Comparison of ENCODE assay signal across 8 cellular contexts in genomic region chr11:62601114-62601363, GRCh38. TPM values are rescaled to one million over a fixed set of nuclear protein-coding genes. Genes with fewer than 3 reads are reported as not detected.
DNase-seq lines count a peak whose midpoint lies in the region; TF ChIP-seq lines count a peak whose summit lies in the region.

No MANE protein-coding gene starts in this region.

- no peaks in the 10 kb centered on the region for H3K27me3 Mint-ChIP-seq in activated T-helper 2 cell treated with anti-CD3 and anti-CD28 coated beads, Interferon-gamma antibody, Interleukin-2, Interleukin-4, amounts not matched to agents 10 μg/mL and 5 μg/mL and 100 μg/mL, durations not matched to agents 14 hours and 24 hours and 36 hours (ENCODE audit: low read depth)

- H3K9me3 Mint-ChIP-seq in activated T-helper 2 cell treated with anti-CD3 and anti-CD28 coated beads, Interferon-gamma antibody, Interleukin-2, Interleukin-4, amounts not matched to agents 10 μg/mL and 5 μg/mL and 100 μg/mL, durations not matched to agents 14 hours and 24 hours and 36 hours, result no peaks in the 10 kb centered on the region

- peaks cover 77% of the 10 kb centered on the region for H3K36me3 Mint-ChIP-seq in activated T-helper 2 cell treated with anti-CD3 and anti-CD28 coated beads, Interferon-gamma antibody, Interleukin-2, Interleukin-4, amounts not matched to agents 10 μg/mL and 5 μg/mL and 100 μg/mL, durations not matched to agents 14 hours and 24 hours and 36 hours (ENCODE audit: low read depth)

- H3K27ac Mint-ChIP-seq in activated T-helper 2 cell treated with anti-CD3 and anti-CD28 coated beads, Interferon-gamma antibody, Interleukin-2, Interleukin-4, amounts not matched to agents 10 μg/mL and 5 μg/mL and 100 μg/mL, durations not matched to agents 14 hours and 24 hours and 36 hours, result peak overlapping the region; percentile 95

- peaks cover 41% of the 10 kb centered on the region for H3K4me1 Mint-ChIP-seq in activated T-helper 2 cell treated with anti-CD3 and anti-CD28 coated beads, Interferon-gamma antibody, Interleukin-2, Interleukin-4, amounts not matched to agents 10 μg/mL and 5 μg/mL and 100 μg/mL, durations not matched to agents 14 hours and 24 hours and 36 hours (ENCODE audit: low read depth)

- no peak for DNase-seq in activated T-helper 2 cell treated with anti-CD3 and anti-CD28 coated beads, Interferon-gamma antibody, Interleukin-2, Interleukin-4, amounts not matched to agents 10 μg/mL and 5 μg/mL and 100 μg/mL, durations not matched to agents 14 hours and 24 hours and 36 hours (ENCODE audit: low spot score)
- DNase-seq in cardiac muscle cell (ENCODE audit: low read depth in 1 of 2, low spot score in 1 of 2) (peak in 1 of 2 donors; percentile 41), prostate gland (ENCODE audit: low spot score) (no peak), NCI-H1694 treated with DMSO at 0.1 percent for 48 hours (lab: John Stamatoyannopoulos, UW) (no peak), H4 (ENCODE audit: low spot score) (no peak), cerebellar cortex (ENCODE audit: low spot score) (no peak)

- TF ChIP-seq CTCF in GM12875 (IDR thresholded peaks at IDR 0.05; ENCODE audit: borderline replicate concordance, insufficient read depth, low read depth, low read length) (no peak), cardiac muscle cell (IDR thresholded peaks at IDR 0.05; ENCODE audit: low read depth, low read length) (no peak), prostate gland (IDR thresholded peaks at IDR 0.05) (no peak)

- no peak for TF ChIP-seq POLR2A in prostate gland (IDR thresholded peaks at IDR 0.05)

- under 1% methylated on average over 31 of the region's 31 CpGs for WGBS in prostate gland

- peak overlapping the region; percentile 99 for H3K4me3 ChIP-seq in GM12875 (ENCODE audit: low read depth, low read length)
- H3K4me3 ChIP-seq in HUES48 (ENCODE audit: low read depth, low read length), result peak overlapping the region; percentile 87
- H3K4me3 ChIP-seq in cardiac muscle cell, result peak overlapping the region; percentile 72
- H3K4me3 ChIP-seq in prostate gland, result peak overlapping the region; percentile 64 to 89

- H3K4me1 ChIP-seq in HUES48 (ENCODE audit: control insufficient read depth, insufficient read depth, low read length) (peaks cover 17% of the 10 kb centered on the region), cardiac muscle cell (ENCODE audit: low read depth) (peaks cover 21% of the 10 kb centered on the region), prostate gland (replicated peaks) (peaks cover 9% of the 10 kb centered on the region)

- H3K27me3 ChIP-seq in HUES48 (ENCODE audit: control insufficient read depth, insufficient read depth, low read length), result peaks cover 17% of the 10 kb centered on the region
- H3K27me3 ChIP-seq in cardiac muscle cell, result no peaks in the 10 kb centered on the region
- no peaks in the 10 kb centered on the region for H3K27me3 ChIP-seq in prostate gland (replicated peaks; ENCODE audit: insufficient read depth)

- peak overlapping the region; percentile 91 for H3K4me3 Mint-ChIP-seq in activated T-helper 2 cell treated with anti-CD3 and anti-CD28 coated beads, Interferon-gamma antibody, Interleukin-2, Interleukin-4, amounts not matched to agents 10 μg/mL and 5 μg/mL and 100 μg/mL, durations not matched to agents 14 hours and 24 hours and 36 hours (ENCODE audit: low read depth)

- H3K9me3 ChIP-seq in HUES48 (ENCODE audit: control insufficient read depth, insufficient read depth, low read length), result no peaks in the 10 kb centered on the region
- no peaks in the 10 kb centered on the region for H3K9me3 ChIP-seq in cardiac muscle cell (ENCODE audit: low read depth)
- H3K9me3 ChIP-seq in prostate gland, result no peaks in the 10 kb centered on the region

- H3K27ac ChIP-seq in HUES48 (ENCODE audit: low read depth, low read length), result peak overlapping the region; percentile 95
- H3K27ac ChIP-seq in cardiac muscle cell, result peak overlapping the region; percentile 90
- peak overlapping the region; percentile 91 to 93 for H3K27ac ChIP-seq in prostate gland

- peaks cover 33% of the 10 kb centered on the region for H3K36me3 ChIP-seq in HUES48 (ENCODE audit: control insufficient read depth, insufficient read depth, low read length)
- peaks cover 20% of the 10 kb centered on the region for H3K36me3 ChIP-seq in cardiac muscle cell
- peaks cover 8 to 23% of the 10 kb centered on the region in 2 donors for H3K36me3 ChIP-seq in prostate gland

- H3K9ac ChIP-seq in HUES48 (ENCODE audit: low read depth, low read length), result peak overlapping the region; percentile 94

- intact Hi-C loops in activated T-helper 2 cell treated with anti-CD3 and anti-CD28 coated beads, Interferon-gamma antibody, Interleukin-2, Interleukin-4, amounts not matched to agents 10 μg/mL and 5 μg/mL and 100 μg/mL, durations not matched to agents 14 hours and 24 hours and 36 hours (cut with micrococcal nuclease), result loop anchor here (1.0 to 5.0 kb wide), 4 partner anchors 52 to 241 kb away; partner anchors contain the start of genes HNRNPUL2, INTS5, TTC9C and UQCC3
- intact Hi-C loops in prostate gland (cut with DNase I), result loop anchor here (5.0 kb wide), 1 partner anchor 106 kb away; the partner anchor contains the start of genes BSCL2 and GNG3

RNA-seq across cellular contexts. Expression of gene MTA2, which starts 0.6 kb away (rescaled TPM):
- 201 and 215 TPM in 2 replicates for total RNA-seq in activated T-helper 2 cell treated with anti-CD3 and anti-CD28 coated beads, Interferon-gamma antibody, Interleukin-2, Interleukin-4, amounts not matched to agents 10 μg/mL and 5 μg/mL and 100 μg/mL, durations not matched to agents 14 hours and 24 hours and 36 hours
- total RNA-seq in cardiac muscle cell (101 and 108 TPM in 2 replicates), prostate gland (100 to 1,000 TPM in 1 of 2 donors, 10 to 100 TPM in 1; 96.5 to 110 TPM)
- polyA plus RNA-seq in cardiac muscle cell, result 22.9 and 31.9 TPM in 2 replicates
- total RNA-seq in H4 (2014; rRNA removed; shearing (Covaris generic)), result 96.1 and 108 TPM in 2 replicates

RNA-seq across cellular contexts. Expression of gene TUT1, which starts 9.7 kb away (rescaled TPM):
- total RNA-seq in activated T-helper 2 cell treated with anti-CD3 and anti-CD28 coated beads, Interferon-gamma antibody, Interleukin-2, Interleukin-4, amounts not matched to agents 10 μg/mL and 5 μg/mL and 100 μg/mL, durations not matched to agents 14 hours and 24 hours and 36 hours, result 29.9 and 41.7 TPM in 2 replicates
- total RNA-seq in cardiac muscle cell (14.9 and 29.1 TPM in 2 replicates), prostate gland (10 to 100 TPM; 26.6 to 30.6 TPM)
- polyA plus RNA-seq in cardiac muscle cell, result 18.7 and 32.1 TPM in 2 replicates
- total RNA-seq in H4 (2014; rRNA removed; shearing (Covaris generic)), result 2.3 and 5.4 TPM in 2 replicates

RNA-seq across cellular contexts. Expression of gene EML3, which starts 11.5 kb away (rescaled TPM):
- total RNA-seq in activated T-helper 2 cell treated with anti-CD3 and anti-CD28 coated beads, Interferon-gamma antibody, Interleukin-2, Interleukin-4, amounts not matched to agents 10 μg/mL and 5 μg/mL and 100 μg/mL, durations not matched to agents 14 hours and 24 hours and 36 hours, result 144 and 146 TPM in 2 replicates
- total RNA-seq in cardiac muscle cell, result 21.1 and 42.8 TPM in 2 replicates
- polyA plus RNA-seq in cardiac muscle cell, result 32.0 and 38.4 TPM in 2 replicates
- 10 to 100 TPM; 50.2 to 80.1 TPM for total RNA-seq in prostate gland
- 10.1 and 13.8 TPM in 2 replicates for total RNA-seq in H4 (2014; rRNA removed; shearing (Covaris generic))

RNA-seq across cellular contexts. Expression of gene ROM1, which starts 12.0 kb away (rescaled TPM):
- total RNA-seq in activated T-helper 2 cell treated with anti-CD3 and anti-CD28 coated beads, Interferon-gamma antibody, Interleukin-2, Interleukin-4, amounts not matched to agents 10 μg/mL and 5 μg/mL and 100 μg/mL, durations not matched to agents 14 hours and 24 hours and 36 hours, result 1.4 and 2.8 TPM in 2 replicates
- total RNA-seq in cardiac muscle cell, result 3.3 and 3.5 TPM in 2 replicates
- 6.9 and 7.9 TPM in 2 replicates for polyA plus RNA-seq in cardiac muscle cell
- total RNA-seq in prostate gland, result 10 to 100 TPM in 1 of 2 donors, 1 to 10 TPM in 1; 8.0 to 12.7 TPM
- 4.2 and 11.4 TPM in 2 replicates for total RNA-seq in H4 (2014; rRNA removed; shearing (Covaris generic))

RNA-seq across cellular contexts. Expression of gene B3GAT3, which starts 20.7 kb away (rescaled TPM):
- 70.0 and 81.4 TPM in 2 replicates for total RNA-seq in activated T-helper 2 cell treated with anti-CD3 and anti-CD28 coated beads, Interferon-gamma antibody, Interleukin-2, Interleukin-4, amounts not matched to agents 10 μg/mL and 5 μg/mL and 100 μg/mL, durations not matched to agents 14 hours and 24 hours and 36 hours
- total RNA-seq in cardiac muscle cell (46.4 and 52.0 TPM in 2 replicates), prostate gland (10 to 100 TPM; 57.0 to 75.3 TPM)
- 53.0 and 64.9 TPM in 2 replicates for polyA plus RNA-seq in cardiac muscle cell
- 13.5 and 26.0 TPM in 2 replicates for total RNA-seq in H4 (2014; rRNA removed; shearing (Covaris generic))
